In genomic region chr17:9020824-9021157, GRCh38 we compare ENCODE assay signal across 8 cellular contexts. TPM values are rescaled to one million over a fixed set of nuclear protein-coding genes. Genes with fewer than 3 reads are reported as not detected.
A peak's percentile ranks its signal among the peaks of the same experiment; 100 is the strongest.
DNase-seq lines count a peak whose midpoint lies in the region; ATAC-seq and TF ChIP-seq lines count a peak whose summit lies in the region.

No MANE protein-coding gene starts in this region.

- DNase-seq in left ventricle myocardium inferior (no peak), Right ventricle myocardium inferior (ENCODE audit: missing footprints) (no peak), body of pancreas (no peak), Ammon's horn (ENCODE audit: low spot score) (no peak), NCI-H1930 (lab: John Stamatoyannopoulos, UW) (no peak), pons (ENCODE audit: low spot score) (no peak)

- TF ChIP-seq POLR2A in body of pancreas (IDR thresholded peaks at IDR 0.05) = no peak

- TF ChIP-seq CTCF in left ventricle myocardium inferior (IDR thresholded peaks at IDR 0.05; ENCODE audit: borderline replicate concordance) = no peak
- no peak for TF ChIP-seq CTCF in body of pancreas (IDR thresholded peaks at IDR 0.05)

- no peaks in the 10 kb centered on the region for H3K9me3 ChIP-seq in left ventricle myocardium inferior (replicated peaks)
- H3K9me3 ChIP-seq in body of pancreas = no peaks in the 10 kb centered on the region
- no peaks in the 10 kb centered on the region for H3K9me3 ChIP-seq in mucosa of rectum (ENCODE audit: control insufficient read depth in 2 of 2, low read length in 2 of 2)

- intact Hi-C loops in left ventricle myocardium inferior (cut with micrococcal nuclease) (no loop called here), Right ventricle myocardium inferior (cut with DNase I) (loop anchor here (5.0 kb wide), 1 partner anchor 82 kb away; no protein-coding TSS in a partner anchor), body of pancreas (cut with DNase I) (no loop called here)

- WGBS in body of pancreas, 2 donors = 7 to 8% methylated on average over 19 to 25 of the region's 25 CpGs

- ATAC-seq in Right ventricle myocardium inferior (no peak), body of pancreas (no peak), HG03045 (IDR thresholded peaks at IDR 0.05; ENCODE audit: unreplicated experiment) (no peak)

- peaks cover 69% of the 10 kb centered on the region for H3K27me3 ChIP-seq in left ventricle myocardium inferior (ENCODE audit: low read depth)
- H3K27me3 ChIP-seq in body of pancreas = no peaks in the 10 kb centered on the region
- H3K27me3 ChIP-seq in mucosa of rectum (ENCODE audit: control insufficient read depth in 2 of 2, insufficient read depth in 2 of 2, low read length in 2 of 2) = peaks cover 30 to 48% of the 10 kb centered on the region in 2 donors

- no peaks in the 10 kb centered on the region for H3K36me3 ChIP-seq in left ventricle myocardium inferior
- no peaks in the 10 kb centered on the region for H3K36me3 ChIP-seq in body of pancreas (replicated peaks in 1 of 2; ENCODE audit: insufficient read depth in 1 of 2, low read depth in 2 of 2)
- H3K36me3 ChIP-seq in mucosa of rectum (ENCODE audit: control insufficient read depth in 2 of 2, insufficient read depth in 2 of 2, low read length in 2 of 2) = no peaks in the 10 kb centered on the region

- H3K4me1 ChIP-seq in left ventricle myocardium inferior (peaks cover 52% of the 10 kb centered on the region), body of pancreas (peaks cover 46% of the 10 kb centered on the region), mucosa of rectum (ENCODE audit: control insufficient read depth in 2 of 2, insufficient read depth in 2 of 2, low read length in 2 of 2) (peaks cover 3 to 13% of the 10 kb centered on the region in 2 donors)

- peak overlapping the region; percentile 85 for H3K27ac ChIP-seq in left ventricle myocardium inferior (replicated peaks)
- H3K27ac ChIP-seq in body of pancreas = peak overlapping the region in 3 of 4 donors; percentile 37 to 75 (median 60)
- peak overlapping the region; percentile 49 to 61 for H3K27ac ChIP-seq in mucosa of rectum (ENCODE audit: low read depth in 2 of 2, low read length in 2 of 2)

- H3K9ac ChIP-seq in mucosa of rectum (ENCODE audit: low read depth in 1 of 2, low read length in 2 of 2) = peak overlapping the region in 1 of 2 donors; percentile 49

- H3K4me3 ChIP-seq in left ventricle myocardium inferior = peak overlapping the region; percentile 77
- peak overlapping the region; percentile 30 to 41 for H3K4me3 ChIP-seq in body of pancreas
- peak overlapping the region; percentile 54 to 56 for H3K4me3 ChIP-seq in mucosa of rectum (ENCODE audit: low read length in 2 of 2)

RNA-seq across cellular contexts. Expression of gene NTN1, which starts 0.5 kb away (rescaled TPM):
- total RNA-seq in left ventricle myocardium inferior = 60.3 TPM
- total RNA-seq in Right ventricle myocardium inferior = 24.5 TPM
- total RNA-seq in body of pancreas = 1 to 10 TPM; 3.6 to 4.0 TPM

RNA-seq across cellular contexts. Expression of gene PIK3R5, which starts 55.3 kb away (rescaled TPM):
- total RNA-seq in left ventricle myocardium inferior = 2.7 TPM
- 2.8 TPM for total RNA-seq in Right ventricle myocardium inferior
- 1 to 10 TPM; 4.6 to 4.7 TPM for total RNA-seq in body of pancreas
